Comparison of ENCODE assay signal across 13 cellular contexts in genomic region chr18:11323359-11323819, GRCh38.
A peak's percentile ranks its signal among the peaks of the same experiment; 100 is the strongest.
DNase-seq lines count a peak whose midpoint lies in the region; ATAC-seq and TF ChIP-seq lines count a peak whose summit lies in the region.
"Had no signal": no experiment of that assay in that cellular context is flagged by ENCODE, and none has a peak within 500 bp of the region (broad histone marks: within the 10 kb centered on the region; RNA-seq: fewer than 3 reads in every experiment).

No MANE protein-coding gene starts in this region.

- no peak for DNase-seq in Right ventricle myocardium inferior (ENCODE audit: missing footprints)
- no peak for DNase-seq in right atrium auricular region (ENCODE audit: low spot score)
- peak; percentile 90 for DNase-seq in T1000 (lab: John Stamatoyannopoulos, UW)
- peak; percentile 44 to 63 for DNase-seq in foreskin fibroblast
- DNase-seq in smooth muscle cell of the brain vasculature (ENCODE audit: low read depth, low spot score) = peak; percentile 92
- DNase-seq in effector memory CD8-positive, alpha-beta T cell = no peak
- DNase-seq in COR-L47 (lab: John Stamatoyannopoulos, UW) = no peak
- DNase-seq: activated B cell treated with CpG ODN at 0.5 μM for 24 hours; dorsolateral prefrontal cortex; NCI-H187; Peyer's patch; stimulated activated CD4-positive, alpha-beta T cell treated with anti-CD3 and anti-CD28 coated beads, Interleukin-4, amount 100 ng/mL, for 1 hour had no signal

- intact Hi-C loops in Right ventricle myocardium inferior (cut with DNase I) = no loop called here

- no peaks in the 10 kb centered on the region for H3K27me3 Mint-ChIP-seq in effector memory CD8-positive, alpha-beta T cell

- peaks cover 0 to 7% of the 10 kb centered on the region in 2 donors for H3K4me1 ChIP-seq in right atrium auricular region
- H3K4me1 ChIP-seq: Peyer's patch had no signal

- no peak overlapping the region for H3K4me3 Mint-ChIP-seq in effector memory CD8-positive, alpha-beta T cell
- H3K4me3 Mint-ChIP-seq: activated B cell treated with CpG ODN at 0.5 μM for 24 hours had no signal

- H3K9me3 Mint-ChIP-seq in effector memory CD8-positive, alpha-beta T cell = no peaks in the 10 kb centered on the region
- H3K9me3 Mint-ChIP-seq: activated B cell treated with CpG ODN at 0.5 μM for 24 hours had no signal

- no peaks in the 10 kb centered on the region for H3K36me3 ChIP-seq in right atrium auricular region
- H3K36me3 ChIP-seq: Peyer's patch had no signal

- ATAC-seq in Right ventricle myocardium inferior = peak; percentile 31
- ATAC-seq in effector memory CD8-positive, alpha-beta T cell (replicated peaks) = no peak
- ATAC-seq in HG02970 (IDR thresholded peaks at IDR 0.05; ENCODE audit: low FRiP score, unreplicated experiment) = no peak

- no peak overlapping the region for H3K27ac Mint-ChIP-seq in effector memory CD8-positive, alpha-beta T cell
- H3K27ac Mint-ChIP-seq: activated B cell treated with CpG ODN at 0.5 μM for 24 hours had no signal

- no peaks in the 10 kb centered on the region for H3K4me1 Mint-ChIP-seq in effector memory CD8-positive, alpha-beta T cell (ENCODE audit: low read depth in 2 of 2)
- H3K4me1 Mint-ChIP-seq: activated B cell treated with CpG ODN at 0.5 μM for 24 hours had no signal

- TF ChIP-seq CTCF in right atrium auricular region (IDR thresholded peaks at IDR 0.05) (no peak), foreskin fibroblast (IDR thresholded peaks at IDR 0.05; ENCODE audit: low read depth, low read length) (no peak)

- H3K9me3 ChIP-seq in right atrium auricular region = no peaks in the 10 kb centered on the region
- H3K9me3 ChIP-seq: Peyer's patch had no signal

- no peaks in the 10 kb centered on the region for H3K27me3 ChIP-seq in right atrium auricular region
- H3K27me3 ChIP-seq: dorsolateral prefrontal cortex, Peyer's patch had no signal

- H3K27ac ChIP-seq in right atrium auricular region = no peak overlapping the region
- H3K27ac ChIP-seq: dorsolateral prefrontal cortex, Peyer's patch had no signal

- no peak overlapping the region for H3K4me3 ChIP-seq in right atrium auricular region
- no peak overlapping the region for H3K4me3 ChIP-seq in foreskin fibroblast (ENCODE audit: low read depth in 1 of 2, low read length in 2 of 2)
- H3K4me3 ChIP-seq: dorsolateral prefrontal cortex, Peyer's patch had no signal

- no peaks in the 10 kb centered on the region for H3K36me3 Mint-ChIP-seq in effector memory CD8-positive, alpha-beta T cell (ENCODE audit: insufficient read depth)

Comparison
In these comparisons a context has a peak if more than half of its experiments do, and no peak if none do; other contexts are left out.
1. DNase-seq: peak in T1000 (single experiment), foreskin fibroblast (2 of 2) and smooth muscle cell of the brain vasculature (single experiment); none in Right ventricle myocardium inferior (single experiment), right atrium auricular region (single experiment), effector memory CD8-positive, alpha-beta T cell (0 of 3) and COR-L47 (single experiment).